14 cellular contexts compared by ENCODE assay signal in genomic region chr9:120390637-120391190, GRCh38.
A peak's percentile ranks its signal among the peaks of the same experiment; 100 is the strongest.
DNase-seq lines count a peak whose midpoint lies in the region; ATAC-seq and TF ChIP-seq lines count a peak whose summit lies in the region.
"Had no signal": no experiment of that assay in that cellular context is flagged by ENCODE, and none has a peak within 500 bp of the region (broad histone marks: within the 10 kb centered on the region; RNA-seq: fewer than 3 reads in every experiment).

No MANE protein-coding gene starts in this region.

- H3K4me3 Mint-ChIP-seq in glutamatergic neuron (ENCODE audit: unreplicated experiment), result no peak overlapping the region
- H3K4me3 Mint-ChIP-seq in activated T-helper 2 cell treated with anti-CD3 and anti-CD28 coated beads, Interferon-gamma antibody, Interleukin-2, Interleukin-4, amounts not matched to agents 10 μg/mL and 5 μg/mL and 100 μg/mL, durations not matched to agents 14 hours and 24 hours and 36 hours (ENCODE audit: low read depth), result no peak overlapping the region
- H3K4me3 Mint-ChIP-seq: CD14-positive monocyte; CD8-positive, alpha-beta T cell; IgD-negative memory B cell had no signal

- POLR2A ChIA-PET in PC-9 (lab: Charles Lee; ENCODE audit: unreplicated experiment), result no interaction called here

- H3K27ac Mint-ChIP-seq in glutamatergic neuron (ENCODE audit: unreplicated experiment), result peak overlapping the region; percentile 6
- no peak overlapping the region for H3K27ac Mint-ChIP-seq in activated T-helper 2 cell treated with anti-CD3 and anti-CD28 coated beads, Interferon-gamma antibody, Interleukin-2, Interleukin-4, amounts not matched to agents 10 μg/mL and 5 μg/mL and 100 μg/mL, durations not matched to agents 14 hours and 24 hours and 36 hours
- H3K27ac Mint-ChIP-seq: CD14-positive monocyte; CD8-positive, alpha-beta T cell; IgD-negative memory B cell had no signal

- H2AFZ ChIP-seq in PC-9, result no peak overlapping the region

- no peaks in the 10 kb centered on the region for H4K20me1 ChIP-seq in PC-9 (ENCODE audit: insufficient read depth)

- H3K9me3 Mint-ChIP-seq in glutamatergic neuron (ENCODE audit: unreplicated experiment), result no peaks in the 10 kb centered on the region
- no peaks in the 10 kb centered on the region for H3K9me3 Mint-ChIP-seq in activated T-helper 2 cell treated with anti-CD3 and anti-CD28 coated beads, Interferon-gamma antibody, Interleukin-2, Interleukin-4, amounts not matched to agents 10 μg/mL and 5 μg/mL and 100 μg/mL, durations not matched to agents 14 hours and 24 hours and 36 hours
- H3K9me3 Mint-ChIP-seq: CD14-positive monocyte; CD8-positive, alpha-beta T cell; IgD-negative memory B cell had no signal

- DNase-seq in ELF-1 (ENCODE audit: low read depth, low spot score) (peak; percentile 55), glutamatergic neuron (no peak), right lobe of liver (peak in 2 of 3 donors; percentile 74 to 82), gastrocnemius medialis (no peak), NOMO-1 (lab: John Stamatoyannopoulos, UW; ENCODE audit: unreplicated experiment in 2 of 2) (no peak), PC-9 (no peak)
- DNase-seq in activated T-helper 2 cell treated with anti-CD3 and anti-CD28 coated beads, Interferon-gamma antibody, Interleukin-2, Interleukin-4, amounts not matched to agents 10 μg/mL and 5 μg/mL and 100 μg/mL, durations not matched to agents 14 hours and 24 hours and 36 hours (ENCODE audit: low spot score), result no peak
- DNase-seq: BE2C; Caco-2; CD8-positive, alpha-beta T cell; H7 had no signal

- BruUV-seq in PC-9 (replicated peaks; lab: Mats Ljungman, UMichigan), result no TSS peak

- TF ChIP-seq CTCF in glutamatergic neuron (IDR thresholded peaks at IDR 0.05; ENCODE audit: partially characterized antibody, unreplicated experiment) (no peak), right lobe of liver (IDR thresholded peaks at IDR 0.05) (no peak), gastrocnemius medialis (IDR thresholded peaks at IDR 0.05 in 4 of 5, conservative IDR thresholded peaks at IDR 0.05 in 1 of 5) (no peak), PC-9 (conservative IDR thresholded peaks at IDR 0.05) (no peak)

- 34% methylated on average over 7 of the region's 12 CpGs for WGBS in right lobe of liver (ENCODE audit: insufficient coverage, low coverage, low lambda C conversion rate, missing lambda C conversion rate)

- H3K9me3 ChIP-seq in right lobe of liver (no peaks in the 10 kb centered on the region), gastrocnemius medialis (no peaks in the 10 kb centered on the region), PC-9 (ENCODE audit: insufficient read depth, low read depth) (no peaks in the 10 kb centered on the region)
- H3K9me3 ChIP-seq: BE2C, Caco-2 had no signal

- CTCF ChIA-PET in PC-9 (lab: Charles Lee), result no interaction called here

- H3K27me3 ChIP-seq in right lobe of liver (no peaks in the 10 kb centered on the region), gastrocnemius medialis (no peaks in the 10 kb centered on the region), PC-9 (ENCODE audit: insufficient read depth, low read depth) (no peaks in the 10 kb centered on the region)
- H3K27me3 ChIP-seq: BE2C had no signal

- no peaks in the 10 kb centered on the region for H3K79me2 ChIP-seq in PC-9 (ENCODE audit: low read depth)

- H3K4me1 ChIP-seq in right lobe of liver (peaks cover 0 to 93% (median 41%) of the 10 kb centered on the region in 4 donors), gastrocnemius medialis (peaks cover 14 to 28% of the 10 kb centered on the region in 2 donors), PC-9 (replicated peaks; ENCODE audit: insufficient read depth) (peaks cover 21% of the 10 kb centered on the region)
- H3K4me1 ChIP-seq: BE2C, Caco-2 had no signal

- H3K27me3 Mint-ChIP-seq in glutamatergic neuron (ENCODE audit: unreplicated experiment), result peaks cover 6% of the 10 kb centered on the region
- no peaks in the 10 kb centered on the region for H3K27me3 Mint-ChIP-seq in activated T-helper 2 cell treated with anti-CD3 and anti-CD28 coated beads, Interferon-gamma antibody, Interleukin-2, Interleukin-4, amounts not matched to agents 10 μg/mL and 5 μg/mL and 100 μg/mL, durations not matched to agents 14 hours and 24 hours and 36 hours (ENCODE audit: low read depth)
- H3K27me3 Mint-ChIP-seq: IgD-negative memory B cell had no signal

- H3K9me2 ChIP-seq in PC-9 (ENCODE audit: insufficient read depth), result no peaks in the 10 kb centered on the region; the same call in 1 of the 2 replicates

- H3K27ac ChIP-seq in right lobe of liver (peak overlapping the region; percentile 38 to 97 (median 62)), gastrocnemius medialis (peak overlapping the region in 2 of 4 donors; percentile 21 to 27), PC-9 (no peak overlapping the region)

- TF ChIP-seq POLR2A in right lobe of liver (IDR thresholded peaks at IDR 0.05), result no peak
- TF ChIP-seq POLR2A in gastrocnemius medialis (IDR thresholded peaks at IDR 0.05), result no peak

- H3K4me3 ChIP-seq in right lobe of liver (no peak overlapping the region), gastrocnemius medialis (no peak overlapping the region), PC-9 (no peak overlapping the region)
- H3K4me3 ChIP-seq: GM12878 had no signal

- no peaks in the 10 kb centered on the region for H3K36me3 Mint-ChIP-seq in glutamatergic neuron (ENCODE audit: unreplicated experiment)
- peaks cover 69% of the 10 kb centered on the region for H3K36me3 Mint-ChIP-seq in activated T-helper 2 cell treated with anti-CD3 and anti-CD28 coated beads, Interferon-gamma antibody, Interleukin-2, Interleukin-4, amounts not matched to agents 10 μg/mL and 5 μg/mL and 100 μg/mL, durations not matched to agents 14 hours and 24 hours and 36 hours (ENCODE audit: low read depth)

- intact Hi-C loops in right lobe of liver (cut with DNase I), result no loop called here
- intact Hi-C loops in gastrocnemius medialis (cut with DNase I; ENCODE audit: low total_unique reads), result no loop called here
- intact Hi-C loops in activated T-helper 2 cell treated with anti-CD3 and anti-CD28 coated beads, Interferon-gamma antibody, Interleukin-2, Interleukin-4, amounts not matched to agents 10 μg/mL and 5 μg/mL and 100 μg/mL, durations not matched to agents 14 hours and 24 hours and 36 hours (cut with micrococcal nuclease), result no loop called here
- intact Hi-C loops in PC-9 (cut with micrococcal nuclease; ENCODE audit: unreplicated experiment), result no loop called here

- in situ Hi-C loops in gastrocnemius medialis (cut with MboI; ENCODE audit: low sequenced_read_pairs in 4 of 4), result no loop called here

- no peak overlapping the region for H3K4me2 ChIP-seq in PC-9

- peak; percentile 8 to 57 (median 29) for ATAC-seq in right lobe of liver
- ATAC-seq in gastrocnemius medialis, result peak; percentile 49 to 67
- ATAC-seq: CD8-positive, alpha-beta T cell; GM12878 had no signal

- H3F3A ChIP-seq in PC-9 (ENCODE audit: insufficient read depth, low read depth), result peaks cover 15% of the 10 kb centered on the region; the same call in 1 of the 2 replicates

- H3K36me3 ChIP-seq in right lobe of liver, result peaks cover 0 to 6% (median 0%) of the 10 kb centered on the region in 4 donors
- H3K36me3 ChIP-seq in gastrocnemius medialis, result peaks cover 0 to 42% of the 10 kb centered on the region in 2 donors
- 0 out of 2 replicates have a peak, but pooled peaks cover 3% of the 10 kb centered on the region for H3K36me3 ChIP-seq in PC-9 (ENCODE audit: low read depth)

- peaks cover 9% of the 10 kb centered on the region for H3K4me1 Mint-ChIP-seq in glutamatergic neuron (ENCODE audit: low read depth, unreplicated experiment)
- peaks cover 19% of the 10 kb centered on the region for H3K4me1 Mint-ChIP-seq in activated T-helper 2 cell treated with anti-CD3 and anti-CD28 coated beads, Interferon-gamma antibody, Interleukin-2, Interleukin-4, amounts not matched to agents 10 μg/mL and 5 μg/mL and 100 μg/mL, durations not matched to agents 14 hours and 24 hours and 36 hours (ENCODE audit: low read depth)
- H3K4me1 Mint-ChIP-seq: CD14-positive monocyte, IgD-negative memory B cell had no signal

Comparison
In these comparisons a context has a peak if more than half of its experiments do, and no peak if none do; other contexts are left out.
1. DNase-seq: peak in ELF-1 (single experiment) and right lobe of liver (2 of 3); none in glutamatergic neuron (single experiment), gastrocnemius medialis (0 of 2), activated T-helper 2 cell treated with anti-CD3 and anti-CD28 coated beads, Interferon-gamma antibody, Interleukin-2, Interleukin-4, amounts not matched to agents 10 μg/mL and 5 μg/mL and 100 μg/mL, durations not matched to agents 14 hours and 24 hours and 36 hours (single experiment), NOMO-1 (0 of 2) and PC-9 (0 of 2).